8 cellular contexts compared by ENCODE assay signal in the genomic region with DNA sequence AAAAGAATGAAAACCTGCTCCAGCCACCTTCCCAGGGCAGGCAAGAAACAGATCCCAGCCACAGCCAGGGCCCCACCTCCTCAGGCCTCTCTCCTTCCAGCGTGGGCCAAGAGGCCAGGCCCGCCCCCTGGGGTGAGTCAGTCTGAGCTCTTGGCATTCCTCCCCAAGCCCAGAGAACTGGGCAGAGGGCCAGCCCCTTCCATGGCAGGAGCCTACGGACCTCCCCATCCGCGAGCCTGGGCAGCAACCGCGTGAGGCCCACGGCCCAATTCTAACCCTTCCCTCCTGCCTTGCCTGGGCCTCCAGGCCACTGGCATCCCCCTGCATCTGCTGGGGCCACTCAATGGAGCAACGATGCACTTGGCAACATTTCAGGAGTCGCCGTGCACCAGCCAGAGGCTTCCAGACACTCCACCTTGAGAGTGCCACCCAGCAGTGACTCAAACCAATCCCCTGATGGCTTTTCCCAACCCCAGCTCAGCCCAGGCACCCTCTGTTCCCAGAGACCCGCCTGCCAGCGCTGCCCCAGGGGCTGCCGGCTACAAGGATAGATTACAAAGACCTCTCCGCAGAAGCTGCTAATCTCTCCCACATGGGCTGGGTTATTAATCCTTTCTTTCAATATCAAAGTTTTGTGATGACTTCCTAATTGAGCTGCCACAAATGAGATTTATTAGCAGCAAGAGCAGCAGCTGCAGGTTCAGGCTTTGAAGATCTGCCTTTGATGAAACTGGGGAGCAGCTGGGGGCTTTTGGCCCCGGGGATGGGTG.
DNase-seq lines count a peak whose midpoint lies in the region; ATAC-seq and TF ChIP-seq lines count a peak whose summit lies in the region.

No MANE protein-coding gene starts in this region.

- peak; percentile 94 for DNase-seq in AG10803 (ENCODE audit: low read depth)
- DNase-seq in HT-29 (ENCODE audit: low spot score): peak; percentile 100
- peak; percentile 47 for DNase-seq in middle frontal gyrus (ENCODE audit: extremely low spot score, low spot score)
- DNase-seq in ureter (ENCODE audit: low spot score): peak; percentile 97

- peaks cover 3 to 11% of the 10 kb centered on the region in 2 donors for H3K4me1 ChIP-seq in esophagus (ENCODE audit: control insufficient read depth in 2 of 2, insufficient read depth in 2 of 2, low read length in 1 of 2)

- no peaks in the 10 kb centered on the region for H3K9me3 ChIP-seq in esophagus (ENCODE audit: control insufficient read depth in 2 of 2, insufficient read depth in 1 of 2, low read depth in 1 of 2, low read length in 1 of 2)

- ATAC-seq in SK-N-SH treated with all-trans-retinoic acid at 6 μM for 48 hours: peak; percentile 95
- no peak for ATAC-seq in HG02678 (IDR thresholded peaks at IDR 0.05; ENCODE audit: unreplicated experiment)
- no peak for ATAC-seq in GM21576 (IDR thresholded peaks at IDR 0.05; ENCODE audit: unreplicated experiment)

- WGBS in esophagus, 2 donors: 15 to 24% methylated on average over 16 of the region's 16 CpGs

- peak overlapping the region; percentile 20; the same call in 1 of the 2 replicates for H3K4me3 ChIP-seq in AG10803 (ENCODE audit: low read length)
- no peak overlapping the region for H3K4me3 ChIP-seq in esophagus (ENCODE audit: low read depth in 1 of 2, low read length in 2 of 2)

- no peaks in the 10 kb centered on the region for H3K27me3 ChIP-seq in esophagus (ENCODE audit: control insufficient read depth in 1 of 2, insufficient read depth in 2 of 2, low read length in 2 of 2)

- no peak for TF ChIP-seq CTCF in AG10803 (conservative IDR thresholded peaks at IDR 0.05; ENCODE audit: low read length)

- peaks cover 3 to 5% of the 10 kb centered on the region in 2 donors for H3K36me3 ChIP-seq in esophagus (ENCODE audit: control insufficient read depth in 2 of 2, insufficient read depth in 2 of 2, low read length in 1 of 2)

- H3K27ac ChIP-seq in esophagus (ENCODE audit: low read depth in 2 of 2, low read length in 1 of 2): peak overlapping the region; percentile 81 to 90

TF ChIP-seq in SK-N-SH treated with all-trans-retinoic acid at 6 μM for 48 hours, 23 proteins besides CTCF, POLR2A, EP300 and RAD21:
- TF ChIP-seq TOX (CRISPR knock-in tag; IDR thresholded peaks at IDR 0.05; ENCODE audit: borderline replicate concordance) (no peak), ZNF8 (CRISPR knock-in tag; IDR thresholded peaks at IDR 0.05) (no peak), ESRRG (CRISPR knock-in tag; IDR thresholded peaks at IDR 0.05) (no peak), ARNTL (CRISPR knock-in tag; IDR thresholded peaks at IDR 0.05; ENCODE audit: borderline replicate concordance, low read depth) (no peak), OSR1 (CRISPR knock-in tag; IDR thresholded peaks at IDR 0.05) (no peak), GLIS3 (CRISPR knock-in tag; IDR thresholded peaks at IDR 0.05) (no peak), POU6F1 (CRISPR knock-in tag; IDR thresholded peaks at IDR 0.05; ENCODE audit: borderline replicate concordance, low read depth) (no peak), TSHZ2 (CRISPR knock-in tag; IDR thresholded peaks at IDR 0.05) (no peak), ZFP30 (CRISPR knock-in tag; IDR thresholded peaks at IDR 0.05) (no peak), CSDC2 (CRISPR knock-in tag; IDR thresholded peaks at IDR 0.05) (no peak), SNAI2 (CRISPR knock-in tag; IDR thresholded peaks at IDR 0.05) (no peak), ZFP3 (CRISPR knock-in tag; IDR thresholded peaks at IDR 0.05) (no peak), ZNF565 (CRISPR knock-in tag; conservative IDR thresholded peaks at IDR 0.05; ENCODE audit: low read depth) (no peak), BACH2 (CRISPR knock-in tag; IDR thresholded peaks at IDR 0.05; ENCODE audit: borderline replicate concordance) (no peak), ZNF70 (CRISPR knock-in tag; IDR thresholded peaks at IDR 0.05) (no peak), ZC3H10 (CRISPR knock-in tag; IDR thresholded peaks at IDR 0.05) (no peak), CREB5 (CRISPR knock-in tag; IDR thresholded peaks at IDR 0.05; ENCODE audit: low read depth) (no peak), ISL1 (CRISPR knock-in tag; IDR thresholded peaks at IDR 0.05) (no peak)
- TF ChIP-seq, protein P1, sequence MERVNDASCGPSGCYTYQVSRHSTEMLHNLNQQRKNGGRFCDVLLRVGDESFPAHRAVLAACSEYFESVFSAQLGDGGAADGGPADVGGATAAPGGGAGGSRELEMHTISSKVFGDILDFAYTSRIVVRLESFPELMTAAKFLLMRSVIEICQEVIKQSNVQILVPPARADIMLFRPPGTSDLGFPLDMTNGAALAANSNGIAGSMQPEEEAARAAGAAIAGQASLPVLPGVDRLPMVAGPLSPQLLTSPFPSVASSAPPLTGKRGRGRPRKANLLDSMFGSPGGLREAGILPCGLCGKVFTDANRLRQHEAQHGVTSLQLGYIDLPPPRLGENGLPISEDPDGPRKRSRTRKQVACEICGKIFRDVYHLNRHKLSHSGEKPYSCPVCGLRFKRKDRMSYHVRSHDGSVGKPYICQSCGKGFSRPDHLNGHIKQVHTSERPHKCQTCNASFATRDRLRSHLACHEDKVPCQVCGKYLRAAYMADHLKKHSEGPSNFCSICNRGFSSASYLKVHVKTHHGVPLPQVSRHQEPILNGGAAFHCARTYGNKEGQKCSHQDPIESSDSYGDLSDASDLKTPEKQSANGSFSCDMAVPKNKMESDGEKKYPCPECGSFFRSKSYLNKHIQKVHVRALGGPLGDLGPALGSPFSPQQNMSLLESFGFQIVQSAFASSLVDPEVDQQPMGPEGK (CRISPR knock-in tag; IDR thresholded peaks at IDR 0.05; ENCODE audit: borderline replicate concordance): no peak

Comparison
In these comparisons a context has a peak if more than half of its experiments do, and no peak if none do; other contexts are left out.
1. DNase-seq: peak in every context shown above with its lines; median percentile 100 in HT-29; 97 in ureter; 94 in AG10803; 47 in middle frontal gyrus.